Comparison of ENCODE assay signal across 15 cellular contexts in genomic region chr5:88808153-88808552, GRCh38.
A peak's percentile ranks its signal among the peaks of the same experiment; 100 is the strongest.
DNase-seq lines count a peak whose midpoint lies in the region; ATAC-seq lines count a peak whose summit lies in the region.
"Had no signal": no experiment of that assay in that cellular context is flagged by ENCODE, and none has a peak within 500 bp of the region (broad histone marks: within the 10 kb centered on the region; RNA-seq: fewer than 3 reads in every experiment).

No MANE protein-coding gene starts in this region.

- in situ Hi-C loops in SK-MEL-5 (cut with HindIII; ENCODE audit: low pct_unique_long_range_greater_than_20kb, low sequenced_read_pairs) = no loop called here

- ATAC-seq in GM18909 (IDR thresholded peaks at IDR 0.05; ENCODE audit: poor library complexity, unreplicated experiment) (peak; percentile 79), GM21786 (IDR thresholded peaks at IDR 0.05; ENCODE audit: unreplicated experiment) (peak; percentile 54), HG03159 (IDR thresholded peaks at IDR 0.05; ENCODE audit: unreplicated experiment) (peak; percentile 74)
- ATAC-seq: mucosa of descending colon, WTC11 had no signal

- DNase-seq in SK-MEL-5 (ENCODE audit: low read depth, low spot score) = peak; percentile 41
- no peak for DNase-seq in HuH-7 (ENCODE audit: low spot score)
- DNase-seq in activated T-cell treated with anti-CD3 and anti-CD28 coated beads for 4 hours = no peak
- no peak for DNase-seq in NCI-H1417 treated with DMSO at 0.1 percent for 48 hours (lab: John Stamatoyannopoulos, UW)
- DNase-seq in NCI-H345 treated with DMSO at 0.1 percent for 48 hours (lab: John Stamatoyannopoulos, UW; ENCODE audit: unreplicated experiment) = no peak
- DNase-seq: caudate nucleus; CD4-positive, alpha-beta T cell; Kasumi-1; mucosa of descending colon; spleen; testis had no signal
